15 cellular contexts compared by ENCODE assay signal in the genomic region with DNA sequence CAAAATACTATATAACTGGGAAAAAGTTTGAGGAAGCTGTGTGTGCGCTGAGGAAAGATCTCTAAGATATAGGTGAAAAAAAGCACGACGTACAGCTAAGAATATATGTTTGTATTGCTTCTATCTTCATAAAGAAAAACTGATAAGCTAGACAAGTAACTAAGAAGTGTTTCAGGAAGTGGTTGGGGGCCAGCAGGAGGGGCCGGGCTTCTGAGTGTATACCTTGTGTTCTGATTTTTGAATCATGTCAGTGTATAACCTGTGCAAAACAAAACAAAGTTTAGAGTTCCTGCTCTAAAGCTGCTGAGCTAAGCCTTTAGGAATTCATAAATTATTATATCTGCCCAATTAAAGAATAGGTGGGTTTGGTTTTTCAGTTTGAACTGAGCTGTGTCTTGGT. TPM values are rescaled to one million over a fixed set of nuclear protein-coding genes. Genes with fewer than 3 reads are reported as not detected.
A peak's percentile ranks its signal among the peaks of the same experiment; 100 is the strongest.
DNase-seq lines count a peak whose midpoint lies in the region; TF ChIP-seq lines count a peak whose summit lies in the region.
"Had no signal": no experiment of that assay in that cellular context is flagged by ENCODE, and none has a peak within 500 bp of the region (broad histone marks: within the 10 kb centered on the region; RNA-seq: fewer than 3 reads in every experiment).

No MANE protein-coding gene starts in this region.

- H3K9me3 ChIP-seq in thymus (ENCODE audit: control insufficient read depth) (no peaks in the 10 kb centered on the region), Caco-2 (no peaks in the 10 kb centered on the region), tibial artery (no peaks in the 10 kb centered on the region)
- H3K9me3 ChIP-seq: neutrophil had no signal

- POLR2A ChIA-PET in Caco-2 (lab: Charles Lee): interaction anchor here (0.7 to 2.0 kb wide), 3 partner anchors 84 to 257 kb away, joined by 3 to 8 read pairs (median 3); a partner anchor contains a TSS

- no peak overlapping the region for H3K27ac Mint-ChIP-seq in Caco-2 (ENCODE audit: unreplicated experiment)
- no peak overlapping the region for H3K27ac Mint-ChIP-seq in Calu3 (ENCODE audit: unreplicated experiment)

- H3K36me3 ChIP-seq in thymus (ENCODE audit: control insufficient read depth, insufficient read depth) (no peaks in the 10 kb centered on the region), Caco-2 (ENCODE audit: control insufficient read depth, insufficient read depth, low read length) (no peaks in the 10 kb centered on the region), tibial artery (peaks cover 0 to 17% (median 0%) of the 10 kb centered on the region in 3 donors)
- H3K36me3 ChIP-seq: neutrophil had no signal

- no peak for TF ChIP-seq CTCF in Caco-2 (IDR thresholded peaks at IDR 0.05; ENCODE audit: insufficient read depth in 1 of 2, low read depth in 1 of 2, low read length in 1 of 2, severe bottlenecking in 1 of 2, unreplicated experiment in 1 of 2)
- TF ChIP-seq CTCF in tibial artery (IDR thresholded peaks at IDR 0.05): no peak
- TF ChIP-seq CTCF in Calu3 (IDR thresholded peaks at IDR 0.05; ENCODE audit: unreplicated experiment): no peak

- intact Hi-C loops in Caco-2 (cut with micrococcal nuclease; ENCODE audit: unreplicated experiment) (loop anchor here (5.0 to 10.0 kb wide), 3 partner anchors 304 to 666 kb away; a partner anchor contains a TSS), tibial artery (cut with DNase I; ENCODE audit: low total_unique reads) (loop anchor here (10.0 kb wide), 3 partner anchors 306 to 666 kb away; a partner anchor contains a TSS), Calu3 (cut with micrococcal nuclease; ENCODE audit: unreplicated experiment) (loop anchor here (5.0 to 10.0 kb wide), 3 partner anchors 464 to 649 kb away; no protein-coding TSS in a partner anchor)

- H3K27me3 Mint-ChIP-seq in Caco-2 (ENCODE audit: insufficient read depth, unreplicated experiment) (no peaks in the 10 kb centered on the region), Calu3 (ENCODE audit: unreplicated experiment) (no peaks in the 10 kb centered on the region)

- H3K4me1 Mint-ChIP-seq in Caco-2 (ENCODE audit: low read depth, unreplicated experiment) (peaks cover 54% of the 10 kb centered on the region), Calu3 (ENCODE audit: low read depth, unreplicated experiment) (peaks cover 16% of the 10 kb centered on the region)

- H3K4me3 Mint-ChIP-seq in Caco-2 (ENCODE audit: unreplicated experiment) (no peak overlapping the region), Calu3 (ENCODE audit: low read depth, unreplicated experiment) (no peak overlapping the region)

- BruUV-seq in Caco-2 (replicated peaks; lab: Mats Ljungman, UMichigan) (no TSS peak), Calu3 (replicated peaks; lab: Mats Ljungman, UMichigan) (no TSS peak)

- CTCF ChIA-PET in Caco-2 (lab: Charles Lee) (interaction anchor here (0.7 to 7.4 kb wide), 23 partner anchors 8 to 391 kb away, joined by 3 to 244 read pairs (median 4); a partner anchor contains a TSS), Calu3 (lab: Charles Lee) (interaction anchor here (0.6 to 4.1 kb wide), 3 partner anchors 94 to 393 kb away, joined by 3 to 56 read pairs (median 51); a partner anchor contains a TSS)

- H3K36me3 Mint-ChIP-seq in Caco-2 (ENCODE audit: insufficient read depth, unreplicated experiment) (peaks cover 7% of the 10 kb centered on the region), Calu3 (ENCODE audit: insufficient read depth, unreplicated experiment) (peaks cover 4% of the 10 kb centered on the region)

- H3K27ac ChIP-seq in thymus (ENCODE audit: low read depth) (peak overlapping the region; percentile 84), tibial artery (no peak overlapping the region)
- H3K27ac ChIP-seq: KMS-11, neutrophil, SK-N-MC had no signal

- H3K4me1 ChIP-seq in thymus (ENCODE audit: control insufficient read depth, insufficient read depth, low read length) (peaks cover 20% of the 10 kb centered on the region), Caco-2 (peaks cover 52% of the 10 kb centered on the region), tibial artery (peaks cover 0 to 8% (median 0%) of the 10 kb centered on the region in 4 donors)

- H3K27me3 ChIP-seq in thymus (ENCODE audit: control insufficient read depth, insufficient read depth) (no peaks in the 10 kb centered on the region), Caco-2 (replicated peaks; ENCODE audit: control insufficient read depth, insufficient read depth, low read length) (no peaks in the 10 kb centered on the region), tibial artery (no peaks in the 10 kb centered on the region)

- 5% methylated on average over 4 of the region's 4 CpGs for WGBS in thymus

- H3K9me3 Mint-ChIP-seq in Caco-2 (ENCODE audit: unreplicated experiment) (no peaks in the 10 kb centered on the region), Calu3 (ENCODE audit: low read depth, unreplicated experiment) (no peaks in the 10 kb centered on the region)

- H3K4me3 ChIP-seq in thymus (ENCODE audit: low read length): peak overlapping the region; percentile 37
- H3K4me3 ChIP-seq in Caco-2 (ENCODE audit: low read depth, low read length): no peak overlapping the region
- H3K4me3 ChIP-seq in tibial artery: no peak overlapping the region
- H3K4me3 ChIP-seq: SK-N-MC had no signal

- peak; percentile 46 for DNase-seq in stimulated activated CD4-positive, alpha-beta T cell treated with anti-CD3 and anti-CD28 coated beads, Interleukin-1b, Interleukin-23, amount 100 ng/mL, for 48 hours
- no peak for DNase-seq in stimulated activated CD4-positive, alpha-beta T cell treated with anti-CD3 and anti-CD28 coated beads, Interleukin-2, amount 100 ng/mL, for 48 hours
- DNase-seq in activated CD4-positive, alpha-beta T cell treated with anti-CD3 and anti-CD28 coated beads, Interleukin-2, amount 50 U/mL, for 4 hours: peak; percentile 21 to 35
- DNase-seq in astrocyte of the hippocampus (ENCODE audit: low read depth, low spot score) (peak; percentile 29), Caco-2 (no peak), tibial artery (no peak), Calu3 (no peak)
- DNase-seq: AML-193, head of caudate nucleus, NCI-H187 had no signal

RNA-seq across cellular contexts. Expression of a gene that starts 7.9 kb away (rescaled TPM):
- polyA plus RNA-seq in thymus: 56.7 TPM
- total RNA-seq in Caco-2 (2022) (79.7 and 82.3 TPM in 2 replicates), Calu3 (2022) (52.2 and 56.7 TPM in 2 replicates)

RNA-seq across cellular contexts. Expression of a gene that starts 28.7 kb away (rescaled TPM):
- polyA plus RNA-seq in thymus: 0.09 TPM
- total RNA-seq in Caco-2 (2022) (2.5 and 4.2 TPM in 2 replicates), Calu3 (2022) (not detected in 2 replicates)
- total RNA-seq: activated CD8-positive, alpha-beta memory T cell treated with anti-CD3 and anti-CD28 coated beads for 36 hours had no signal

RNA-seq across cellular contexts. Expression of a gene that starts 31.5 kb away (rescaled TPM):
- polyA plus RNA-seq in thymus: 2.0 TPM
- total RNA-seq in Caco-2 (2022) (10.5 and 11.1 TPM in 2 replicates), Calu3 (2022) (0.50 and 0.59 TPM in 2 replicates)
- total RNA-seq: activated CD8-positive, alpha-beta memory T cell treated with anti-CD3 and anti-CD28 coated beads for 36 hours had no signal

Comparison
In these comparisons a context has a peak if more than half of its experiments do, and no peak if none do; other contexts are left out.
1. DNase-seq: peak in stimulated activated CD4-positive, alpha-beta T cell treated with anti-CD3 and anti-CD28 coated beads, Interleukin-1b, Interleukin-23, amount 100 ng/mL, for 48 hours (single experiment), activated CD4-positive, alpha-beta T cell treated with anti-CD3 and anti-CD28 coated beads, Interleukin-2, amount 50 U/mL, for 4 hours (2 of 2) and astrocyte of the hippocampus (single experiment); none in stimulated activated CD4-positive, alpha-beta T cell treated with anti-CD3 and anti-CD28 coated beads, Interleukin-2, amount 100 ng/mL, for 48 hours (0 of 2), Caco-2 (0 of 2), tibial artery (0 of 2) and Calu3 (single experiment).